ENCODE assay signal across 11 cellular contexts in the genomic region with DNA sequence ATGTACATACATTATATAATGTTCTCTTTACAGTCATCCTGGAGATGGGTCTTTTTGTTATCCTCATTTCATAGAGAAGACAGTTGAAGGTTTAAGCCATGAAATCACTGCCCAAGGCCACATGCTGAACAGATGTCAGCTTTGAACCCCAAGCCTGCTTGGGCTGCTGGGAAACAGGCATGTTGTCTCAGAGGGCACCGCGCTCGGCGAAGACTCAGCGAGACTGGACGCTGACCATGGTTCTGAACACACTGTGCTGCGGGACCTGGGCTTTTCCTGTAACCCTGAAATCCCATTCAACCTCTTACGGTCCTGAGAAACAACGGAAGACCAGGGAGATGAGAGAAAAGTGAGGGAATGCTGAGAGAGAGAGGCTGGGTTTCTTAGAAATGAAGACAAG. TPM values are rescaled to one million over a fixed set of nuclear protein-coding genes. Genes with fewer than 3 reads are reported as not detected.
DNase-seq lines count a peak whose midpoint lies in the region; ATAC-seq and TF ChIP-seq lines count a peak whose summit lies in the region.
"Had no signal": no experiment of that assay in that cellular context is flagged by ENCODE, and none has a peak within 500 bp of the region (broad histone marks: within the 10 kb centered on the region; RNA-seq: fewer than 3 reads in every experiment).

No MANE protein-coding gene starts in this region.

- H3K4me3 Mint-ChIP-seq in neural progenitor cell, result peak overlapping the region; percentile 18

- H3F3A ChIP-seq in neural progenitor cell (ENCODE audit: low read depth), result peaks cover 5% of the 10 kb centered on the region

- peaks cover 10% of the 10 kb centered on the region for H4K20me1 ChIP-seq in neural progenitor cell (ENCODE audit: low read depth)

- H3K36me3 ChIP-seq in Panc1 (ENCODE audit: control insufficient read depth, insufficient read depth, low read length) (no peaks in the 10 kb centered on the region), neural progenitor cell (no peaks in the 10 kb centered on the region)

- intact Hi-C loops in Panc1 (cut with micrococcal nuclease; ENCODE audit: unreplicated experiment), result no loop called here

- no peak overlapping the region for H3K4me2 ChIP-seq in neural progenitor cell

- BruUV-seq in Panc1 (replicated peaks; lab: Mats Ljungman, UMichigan), result no TSS peak

- H3K27ac ChIP-seq in Panc1 (ENCODE audit: low read length) (no peak overlapping the region), neural progenitor cell (no peak overlapping the region)
- H3K27ac ChIP-seq: skin epidermis had no signal

- no peaks in the 10 kb centered on the region for H3K9me3 ChIP-seq in Panc1 (ENCODE audit: control insufficient read depth, insufficient read depth, low read depth, low read length)
- no peaks in the 10 kb centered on the region for H3K9me3 ChIP-seq in neural progenitor cell (ENCODE audit: low read depth)

- DNase-seq in GM12865 (ENCODE audit: low read depth) (peak; percentile 31), Panc1 (ENCODE audit: low read depth, low spot score) (no peak), choroid plexus epithelial cell (ENCODE audit: low read depth) (peak; percentile 76), neural progenitor cell (ENCODE audit: low spot score) (peak; percentile 91), 8988T (no peak), NCI-H2227 (lab: John Stamatoyannopoulos, UW; ENCODE audit: unreplicated experiment) (no peak)
- DNase-seq: NCI-H748 treated with DMSO at 0.1 percent for 48 hours had no signal

- H3K79me2 ChIP-seq in neural progenitor cell (ENCODE audit: low read depth), result no peaks in the 10 kb centered on the region

- no peaks in the 10 kb centered on the region for H3K4me1 Mint-ChIP-seq in neural progenitor cell

- in situ Hi-C loops in Panc1 (cut with HindIII; ENCODE audit: low pct_unique_long_range_greater_than_20kb, low sequenced_read_pairs), result no loop called here

- ATAC-seq in Panc1, result peak; percentile 66
- no peak for ATAC-seq in HG03045 (IDR thresholded peaks at IDR 0.05; ENCODE audit: unreplicated experiment)
- no peak for ATAC-seq in HG02885 (IDR thresholded peaks at IDR 0.05; ENCODE audit: poor library complexity, unreplicated experiment)

- no peak overlapping the region for H3K9ac ChIP-seq in neural progenitor cell

- H3K36me3 Mint-ChIP-seq in neural progenitor cell, result no peaks in the 10 kb centered on the region

- H3K9me3 Mint-ChIP-seq in neural progenitor cell, result peaks cover 4% of the 10 kb centered on the region

- H3K4me3 ChIP-seq in GM12865 (ENCODE audit: low read depth, low read length) (no peak overlapping the region), Panc1 (ENCODE audit: low read depth in 2 of 2, low read length in 2 of 2) (no peak overlapping the region), choroid plexus epithelial cell (ENCODE audit: low read depth, low read length) (no peak overlapping the region), neural progenitor cell (no peak overlapping the region)
- H3K4me3 ChIP-seq: skin epidermis had no signal

- no peak for TF ChIP-seq CTCF in GM12865 (IDR thresholded peaks at IDR 0.05; ENCODE audit: insufficient read depth, low read depth, low read length, missing control alignments)
- TF ChIP-seq CTCF in Panc1 (IDR thresholded peaks at IDR 0.05), result no peak
- TF ChIP-seq CTCF in choroid plexus epithelial cell (conservative IDR thresholded peaks at IDR 0.05; ENCODE audit: low read depth, low read length), result no peak
- TF ChIP-seq CTCF in neural progenitor cell (IDR thresholded peaks at IDR 0.05), result no peak

- H3K27me3 Mint-ChIP-seq in neural progenitor cell (ENCODE audit: insufficient read depth, low read depth), result peaks cover 25% of the 10 kb centered on the region

- POLR2A ChIA-PET in Panc1 (lab: Charles Lee), result no interaction called here

- CTCF ChIA-PET in Panc1 (lab: Charles Lee), result no interaction called here

- H3K4me1 ChIP-seq in Panc1 (ENCODE audit: control insufficient read depth, insufficient read depth, low read length) (no peaks in the 10 kb centered on the region), neural progenitor cell (no peaks in the 10 kb centered on the region)

- H2AFZ ChIP-seq in neural progenitor cell (replicated peaks), result no peak overlapping the region

- H3K27me3 ChIP-seq in Panc1 (ENCODE audit: control insufficient read depth, insufficient read depth, low read length) (peaks cover 2% of the 10 kb centered on the region; the same call in 1 of the 2 replicates), neural progenitor cell (peaks cover 67% of the 10 kb centered on the region)

- H3K27ac Mint-ChIP-seq in neural progenitor cell, result no peak overlapping the region

RNA-seq across cellular contexts. Expression of gene LRFN3, which starts 27.3 kb away (rescaled TPM):
- total RNA-seq in Panc1 (2021; ENCODE audit: unreplicated experiment), result 16.7 TPM
- 27.2 TPM for polyA plus RNA-seq in Panc1 (2012; ENCODE audit: insufficient read length)
- total RNA-seq in neural progenitor cell (ENCODE audit: low replicate concordance), result 2.3 and 9.5 TPM in 2 replicates

RNA-seq across cellular contexts. Expression of gene SDHAF1, which starts 31.5 kb away (rescaled TPM):
- 19.0 TPM for total RNA-seq in Panc1 (2021; ENCODE audit: unreplicated experiment)
- polyA plus RNA-seq in Panc1 (2012; ENCODE audit: insufficient read length), result 15.1 TPM
- 4.6 and 18.6 TPM in 2 replicates for total RNA-seq in neural progenitor cell (ENCODE audit: low replicate concordance)

RNA-seq across cellular contexts. Expression of gene SYNE4, which starts 45.1 kb away (rescaled TPM):
- total RNA-seq in Panc1 (2021; ENCODE audit: unreplicated experiment) (1.1 TPM), neural progenitor cell (ENCODE audit: low replicate concordance) (2.3 and 10.9 TPM in 2 replicates)
- polyA plus RNA-seq in Panc1 (2012; ENCODE audit: insufficient read length), result 0.68 TPM

RNA-seq across cellular contexts. Expression of gene ALKBH6, which starts 50.5 kb away (rescaled TPM):
- 44.8 TPM for total RNA-seq in Panc1 (2021; ENCODE audit: unreplicated experiment)
- polyA plus RNA-seq in Panc1 (2012; ENCODE audit: insufficient read length), result 50.3 TPM
- 16.3 and 22.5 TPM in 2 replicates for total RNA-seq in neural progenitor cell (ENCODE audit: low replicate concordance)

RNA-seq across cellular contexts. Expression of gene TYROBP, which starts 55.4 kb away (rescaled TPM):
- not detected for total RNA-seq in Panc1 (2021; ENCODE audit: unreplicated experiment)
- not detected for polyA plus RNA-seq in Panc1 (2012; ENCODE audit: insufficient read length)
- not detected in 2 replicates for total RNA-seq in neural progenitor cell (ENCODE audit: low replicate concordance)
- total RNA-seq: dermis microvascular lymphatic vessel endothelial cell had no signal

Comparison
In these comparisons a context has a peak if more than half of its experiments do, and no peak if none do; other contexts are left out.
1. DNase-seq: peak in GM12865 (single experiment), choroid plexus epithelial cell (single experiment) and neural progenitor cell (single experiment); none in Panc1 (single experiment), 8988T (single experiment) and NCI-H2227 (single experiment).